Comparison of ENCODE assay signal across 21 cellular contexts in the genomic region with DNA sequence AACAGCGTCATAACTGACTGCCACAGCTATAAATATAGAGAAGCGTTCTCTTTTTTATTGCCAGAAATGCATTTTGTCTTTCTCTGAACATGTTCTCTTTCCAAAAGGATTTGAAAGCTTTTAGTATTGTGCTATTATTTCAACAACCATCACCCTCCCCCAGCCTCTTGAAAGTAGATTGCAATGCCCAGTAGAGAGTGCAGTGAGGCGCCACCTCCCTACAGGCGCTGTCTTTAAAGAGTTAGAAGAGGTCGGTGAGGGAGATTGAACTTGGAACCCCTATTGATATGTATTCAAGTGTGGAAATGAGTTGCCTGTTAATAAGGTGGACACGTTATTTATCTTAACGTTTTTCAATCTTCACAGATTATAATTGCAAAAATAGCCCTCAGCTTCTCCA.
"Had no signal": no experiment of that assay in that cellular context is flagged by ENCODE, and none has a peak within 500 bp of the region (broad histone marks: within the 10 kb centered on the region; RNA-seq: fewer than 3 reads in every experiment).

No MANE protein-coding gene starts in this region.

- H3K27me3 ChIP-seq: dorsolateral prefrontal cortex, gastrocnemius medialis, left lung, neural progenitor cell, spleen, transverse colon, upper lobe of right lung, uterus had no signal

- H3K9me3 ChIP-seq: gastrocnemius medialis, left lung, prostate gland, spleen, thoracic aorta, transverse colon, upper lobe of right lung, uterus had no signal

- DNase-seq: dorsolateral prefrontal cortex; effector CD4-positive, alpha-beta T cell; foreskin fibroblast; gastrocnemius medialis; head of caudate nucleus; left cardiac atrium; left lung; mesenchymal stem cell; midbrain; naive thymus-derived CD4-positive, alpha-beta T cell; right cardiac atrium; spleen; stimulated activated CD4-positive, alpha-beta T cell treated with anti-CD3 and anti-CD28 coated beads, Interleukin-4, amount 100 ng/mL, for 4 hours; transverse colon; upper lobe of right lung; uterus had no signal

- H3K4me1 ChIP-seq: gastrocnemius medialis, left lung, neural progenitor cell, prostate gland, spleen, transverse colon, upper lobe of right lung, uterus had no signal

- H3K4me3 ChIP-seq: dorsolateral prefrontal cortex, gastrocnemius medialis, left lung, neural progenitor cell, prostate gland, skin epidermis, spleen, thoracic aorta, transverse colon, upper lobe of right lung, uterus had no signal

- H3K27ac ChIP-seq: dorsolateral prefrontal cortex, epithelial cell of prostate, gastrocnemius medialis, left lung, neural progenitor cell, prostate gland, skin epidermis, spleen, thoracic aorta, transverse colon, upper lobe of right lung, uterus had no signal

- H3K36me3 ChIP-seq: gastrocnemius medialis, left lung, neural progenitor cell, prostate gland, spleen, thoracic aorta, transverse colon, upper lobe of right lung, uterus had no signal
